In genomic region chr18:76126327-76126726, GRCh38 we compare ENCODE assay signal across 18 cellular contexts.
DNase-seq lines count a peak whose midpoint lies in the region; ATAC-seq, FAIRE-seq and TF ChIP-seq lines count a peak whose summit lies in the region.
"Had no signal": no experiment of that assay in that cellular context is flagged by ENCODE, and none has a peak within 500 bp of the region (broad histone marks: within the 10 kb centered on the region; RNA-seq: fewer than 3 reads in every experiment).

No MANE protein-coding gene starts in this region.

- H3K9me3 Mint-ChIP-seq in brain = peaks cover 0 to 10% (median 0%) of the 10 kb centered on the region in 5 experiments

- no peak overlapping the region for H3K4me3 Mint-ChIP-seq in brain
- H3K4me3 Mint-ChIP-seq: B cell had no signal

- no peaks in the 10 kb centered on the region for H3K27me3 Mint-ChIP-seq in brain
- H3K27me3 Mint-ChIP-seq: B cell had no signal

- H3K36me3 ChIP-seq in MG63 (no peaks in the 10 kb centered on the region), lower lobe of right lung (no peaks in the 10 kb centered on the region), sigmoid colon (no peaks in the 10 kb centered on the region)
- H3K36me3 ChIP-seq: ovary had no signal

- 74 to 81% methylated on average over 6 of the region's 6 CpGs for WGBS in sigmoid colon, 2 donors

- TF ChIP-seq EP300 in sigmoid colon (IDR thresholded peaks at IDR 0.05) = no peak

- H3K9me3 ChIP-seq in MG63 (no peaks in the 10 kb centered on the region), lower lobe of right lung (no peaks in the 10 kb centered on the region), sigmoid colon (no peaks in the 10 kb centered on the region)
- H3K9me3 ChIP-seq: body of pancreas, mucosa of descending colon, ovary had no signal

- ATAC-seq in lower lobe of right lung = peak in 1 of 2 donors; percentile 43
- no peak for ATAC-seq in GM21737 (IDR thresholded peaks at IDR 0.05; ENCODE audit: unreplicated experiment)
- ATAC-seq: body of pancreas, mucosa of descending colon had no signal

- intact Hi-C loops in lower lobe of right lung (cut with DNase I) (no loop called here), sigmoid colon (cut with DNase I) (no loop called here)

- TF ChIP-seq CTCF in D721Med (IDR thresholded peaks at IDR 0.05; ENCODE audit: insufficient read depth, missing control alignments) (peak; percentile 22), brain (conservative IDR thresholded peaks at IDR 0.05) (peak; percentile 28 to 39), lower lobe of right lung (IDR thresholded peaks at IDR 0.05) (peak; percentile 21), sigmoid colon (IDR thresholded peaks at IDR 0.05) (peak in 1 of 4 experiments; percentile 29)

- no peak overlapping the region for H3K4me3 ChIP-seq in MG63
- H3K4me3 ChIP-seq in lower lobe of right lung = no peak overlapping the region
- H3K4me3 ChIP-seq in sigmoid colon = no peak overlapping the region
- H3K4me3 ChIP-seq: body of pancreas, mucosa of descending colon, ovary had no signal

- H3K4me1 Mint-ChIP-seq in brain = peaks cover 6% of the 10 kb centered on the region
- H3K4me1 Mint-ChIP-seq: B cell had no signal

- no peak overlapping the region for H3K27ac Mint-ChIP-seq in brain
- H3K27ac Mint-ChIP-seq: B cell had no signal

- no peak for FAIRE-seq in D721Med (lab: Jason Lieb, UNC)

- no peak overlapping the region for H3K27ac ChIP-seq in lower lobe of right lung
- H3K27ac ChIP-seq in sigmoid colon = no peak overlapping the region
- H3K27ac ChIP-seq: body of pancreas, ovary had no signal

- no peaks in the 10 kb centered on the region for H3K36me3 Mint-ChIP-seq in brain

- H3K27me3 ChIP-seq in MG63 = no peaks in the 10 kb centered on the region
- no peaks in the 10 kb centered on the region for H3K27me3 ChIP-seq in lower lobe of right lung (ENCODE audit: low read depth)
- no peaks in the 10 kb centered on the region for H3K27me3 ChIP-seq in sigmoid colon
- H3K27me3 ChIP-seq: body of pancreas, ovary had no signal

- H3K4me1 ChIP-seq in lower lobe of right lung (no peaks in the 10 kb centered on the region), sigmoid colon (no peaks in the 10 kb centered on the region)
- H3K4me1 ChIP-seq: body of pancreas had no signal

- no peak for DNase-seq in D721Med (ENCODE audit: insufficient read length, low spot score)
- DNase-seq in MG63 = peak; percentile 2
- no peak for DNase-seq in lower lobe of right lung
- no peak for DNase-seq in NOMO-1 (lab: John Stamatoyannopoulos, UW; ENCODE audit: unreplicated experiment in 2 of 2)
- no peak for DNase-seq in sigmoid colon
- DNase-seq in NCI-H1436 (lab: John Stamatoyannopoulos, UW) = no peak
- DNase-seq: activated naive CD4-positive, alpha-beta T cell; body of pancreas; DND-41; IMR-90; mucosa of descending colon; NCI-H1417; SIG-M5; trophoblast cell had no signal

- TF ChIP-seq POLR2A in sigmoid colon (IDR thresholded peaks at IDR 0.05) = no peak
